Comparison of ENCODE assay signal across 1 cellular context in genomic region chr11:409008-409599, GRCh38.
A peak's percentile ranks its signal among the peaks of the same experiment; 100 is the strongest.
TF ChIP-seq lines count a peak whose summit lies in the region.

No MANE protein-coding gene starts in this region.

TF ChIP-seq in HEK293, 187 proteins besides CTCF, POLR2A, EP300 and RAD21 (continued from another document):
- TF ChIP-seq ZBTB49 (tag by site-specific recombination; IDR thresholded peaks at IDR 0.05; ENCODE audit: low read depth) (no peak), ZNF837 (tag by site-specific recombination; IDR thresholded peaks at IDR 0.05) (no peak), SCRT1 (tag by site-specific recombination; IDR thresholded peaks at IDR 0.05; ENCODE audit: borderline replicate concordance) (no peak), ZNF280C (tag by site-specific recombination; IDR thresholded peaks at IDR 0.05) (no peak), ZFP69B (tag by site-specific recombination; IDR thresholded peaks at IDR 0.05) (no peak), MZF1 (tag by site-specific recombination; IDR thresholded peaks at IDR 0.05; ENCODE audit: borderline replicate concordance) (no peak), ZNF221 (tag by site-specific recombination; IDR thresholded peaks at IDR 0.05; ENCODE audit: borderline replicate concordance) (no peak), SCRT2 (tag by site-specific recombination; IDR thresholded peaks at IDR 0.05) (peak; percentile 88), ZNF175 (tag by site-specific recombination; IDR thresholded peaks at IDR 0.05) (no peak), ZFP37 (tag by site-specific recombination; IDR thresholded peaks at IDR 0.05) (no peak), ZNF138 (tag by site-specific recombination; IDR thresholded peaks at IDR 0.05; ENCODE audit: borderline replicate concordance) (no peak), ZNF324 (tag by site-specific recombination; IDR thresholded peaks at IDR 0.05) (no peak), ZNF510 (tag by site-specific recombination; IDR thresholded peaks at IDR 0.05; ENCODE audit: insufficient replicate concordance) (no peak)
TF ChIP-seq in HEK293: peak in this region for 3.
